Comparison of ENCODE assay signal across 1 cellular context in the genomic region with DNA sequence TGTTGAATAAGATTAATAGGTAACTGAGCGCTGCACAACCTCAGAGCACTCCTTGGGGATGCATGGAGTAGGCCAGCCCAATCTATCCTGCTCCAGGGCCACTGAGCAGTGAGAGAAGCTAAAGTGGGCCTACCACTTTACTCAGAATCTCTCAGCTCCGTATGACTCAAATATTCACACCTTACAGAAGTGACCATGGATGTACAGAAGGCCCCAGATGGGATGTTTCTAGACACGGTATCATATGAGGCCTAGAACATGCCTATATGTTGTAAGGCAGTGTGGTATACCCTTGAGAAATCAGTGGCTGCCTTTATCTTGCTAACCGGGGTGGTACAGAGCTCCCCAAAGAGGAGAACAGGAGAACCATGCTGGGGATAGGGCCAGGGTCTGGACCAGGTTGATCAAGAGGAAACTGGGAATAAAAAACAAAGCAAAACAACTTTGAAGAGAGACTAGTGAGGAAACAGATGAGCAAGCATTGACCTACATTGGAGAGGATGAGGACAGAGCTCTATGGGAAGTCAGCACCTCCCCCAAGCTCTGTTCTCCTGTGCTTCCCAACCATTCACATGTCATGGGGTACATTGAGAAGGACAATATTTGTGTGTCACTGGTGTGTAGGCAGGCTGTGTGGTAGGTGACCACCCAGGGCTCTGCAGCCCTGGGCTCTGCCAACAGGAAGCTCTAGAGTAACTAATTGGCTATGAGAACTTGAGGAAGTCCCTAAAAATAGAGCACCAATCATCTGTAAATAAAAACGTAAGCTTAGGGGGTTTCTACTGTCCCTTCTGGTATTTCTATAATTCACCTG.
TF ChIP-seq lines count a peak whose summit lies in the region.

No MANE protein-coding gene starts in this region.

TF ChIP-seq in GM12878, 131 proteins besides CTCF, POLR2A, EP300 and RAD21:
- TF ChIP-seq, protein P1, sequence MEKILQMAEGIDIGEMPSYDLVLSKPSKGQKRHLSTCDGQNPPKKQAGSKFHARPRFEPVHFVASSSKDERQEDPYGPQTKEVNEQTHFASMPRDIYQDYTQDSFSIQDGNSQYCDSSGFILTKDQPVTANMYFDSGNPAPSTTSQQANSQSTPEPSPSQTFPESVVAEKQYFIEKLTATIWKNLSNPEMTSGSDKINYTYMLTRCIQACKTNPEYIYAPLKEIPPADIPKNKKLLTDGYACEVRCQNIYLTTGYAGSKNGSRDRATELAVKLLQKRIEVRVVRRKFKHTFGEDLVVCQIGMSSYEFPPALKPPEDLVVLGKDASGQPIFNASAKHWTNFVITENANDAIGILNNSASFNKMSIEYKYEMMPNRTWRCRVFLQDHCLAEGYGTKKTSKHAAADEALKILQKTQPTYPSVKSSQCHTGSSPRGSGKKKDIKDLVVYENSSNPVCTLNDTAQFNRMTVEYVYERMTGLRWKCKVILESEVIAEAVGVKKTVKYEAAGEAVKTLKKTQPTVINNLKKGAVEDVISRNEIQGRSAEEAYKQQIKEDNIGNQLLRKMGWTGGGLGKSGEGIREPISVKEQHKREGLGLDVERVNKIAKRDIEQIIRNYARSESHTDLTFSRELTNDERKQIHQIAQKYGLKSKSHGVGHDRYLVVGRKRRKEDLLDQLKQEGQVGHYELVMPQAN (conservative IDR thresholded peaks at IDR 0.05), result no peak
- TF ChIP-seq, protein P2, sequence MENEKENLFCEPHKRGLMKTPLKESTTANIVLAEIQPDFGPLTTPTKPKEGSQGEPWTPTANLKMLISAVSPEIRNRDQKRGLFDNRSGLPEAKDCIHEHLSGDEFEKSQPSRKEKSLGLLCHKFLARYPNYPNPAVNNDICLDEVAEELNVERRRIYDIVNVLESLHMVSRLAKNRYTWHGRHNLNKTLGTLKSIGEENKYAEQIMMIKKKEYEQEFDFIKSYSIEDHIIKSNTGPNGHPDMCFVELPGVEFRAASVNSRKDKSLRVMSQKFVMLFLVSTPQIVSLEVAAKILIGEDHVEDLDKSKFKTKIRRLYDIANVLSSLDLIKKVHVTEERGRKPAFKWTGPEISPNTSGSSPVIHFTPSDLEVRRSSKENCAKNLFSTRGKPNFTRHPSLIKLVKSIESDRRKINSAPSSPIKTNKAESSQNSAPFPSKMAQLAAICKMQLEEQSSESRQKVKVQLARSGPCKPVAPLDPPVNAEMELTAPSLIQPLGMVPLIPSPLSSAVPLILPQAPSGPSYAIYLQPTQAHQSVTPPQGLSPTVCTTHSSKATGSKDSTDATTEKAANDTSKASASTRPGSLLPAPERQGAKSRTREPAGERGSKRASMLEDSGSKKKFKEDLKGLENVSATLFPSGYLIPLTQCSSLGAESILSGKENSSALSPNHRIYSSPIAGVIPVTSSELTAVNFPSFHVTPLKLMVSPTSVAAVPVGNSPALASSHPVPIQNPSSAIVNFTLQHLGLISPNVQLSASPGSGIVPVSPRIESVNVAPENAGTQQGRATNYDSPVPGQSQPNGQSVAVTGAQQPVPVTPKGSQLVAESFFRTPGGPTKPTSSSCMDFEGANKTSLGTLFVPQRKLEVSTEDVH (IDR thresholded peaks at IDR 0.05; ENCODE audit: low read depth, partially characterized antibody), result no peak
- TF ChIP-seq SPI1 (IDR thresholded peaks at IDR 0.05; ENCODE audit: borderline replicate concordance, insufficient read depth, low read depth, low read length) (0 out of 2 replicates have a peak, but pooled peaks have one; percentile 8), KLF5 (IDR thresholded peaks at IDR 0.05; ENCODE audit: partially characterized antibody) (no peak), NFYA (IDR thresholded peaks at IDR 0.05; ENCODE audit: borderline replicate concordance, low read depth, low read length) (no peak)
- TF ChIP-seq, protein P3, sequence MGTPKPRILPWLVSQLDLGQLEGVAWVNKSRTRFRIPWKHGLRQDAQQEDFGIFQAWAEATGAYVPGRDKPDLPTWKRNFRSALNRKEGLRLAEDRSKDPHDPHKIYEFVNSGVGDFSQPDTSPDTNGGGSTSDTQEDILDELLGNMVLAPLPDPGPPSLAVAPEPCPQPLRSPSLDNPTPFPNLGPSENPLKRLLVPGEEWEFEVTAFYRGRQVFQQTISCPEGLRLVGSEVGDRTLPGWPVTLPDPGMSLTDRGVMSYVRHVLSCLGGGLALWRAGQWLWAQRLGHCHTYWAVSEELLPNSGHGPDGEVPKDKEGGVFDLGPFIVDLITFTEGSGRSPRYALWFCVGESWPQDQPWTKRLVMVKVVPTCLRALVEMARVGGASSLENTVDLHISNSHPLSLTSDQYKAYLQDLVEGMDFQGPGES (IDR thresholded peaks at IDR 0.05), result no peak
TF ChIP-seq in GM12878: peak in this region for 1.
